ENCODE assay signal across 8 cellular contexts in genomic region chr11:108008656-108009496, GRCh38. TPM values are rescaled to one million over a fixed set of nuclear protein-coding genes. Genes with fewer than 3 reads are reported as not detected.
A peak's percentile ranks its signal among the peaks of the same experiment; 100 is the strongest.
DNase-seq lines count a peak whose midpoint lies in the region; ATAC-seq and TF ChIP-seq lines count a peak whose summit lies in the region.

TSS of gene CUL5 (plus strand) at chr11:108008898. CDS start at chr11:108009349, 451 bp downstream.

- intact Hi-C loops in breast epithelium (cut with DNase I; ENCODE audit: low total_unique reads): loop anchor here (10.0 kb wide), 1 partner anchor 624 kb away; no protein-coding TSS in a partner anchor

- CTCF ChIA-PET in AG04450 (lab: Charles Lee): interaction anchor here (0.5 to 2.2 kb wide), 37 partner anchors 9 to 645 kb away, joined by 3 to 18 read pairs (median 5); no protein-coding TSS in a partner anchor

- H3K4me2 ChIP-seq in smooth muscle cell: peak within 1 kb of the TSS; percentile 86

- POLR2A ChIA-PET in AG04450 (lab: Yijun Ruan, JAX): interaction anchor here (0.8 to 1.5 kb wide), 5 partner anchors 10 to 214 kb away, joined by 3 to 10 read pairs (median 4); partner anchors contain the start of genes ATM and NPAT

- no peaks in the 10 kb centered on the region for H3K36me3 ChIP-seq in breast epithelium
- H3K36me3 ChIP-seq in smooth muscle cell (ENCODE audit: low read depth): no peaks in the 10 kb centered on the region

- H3K4me3 ChIP-seq in AG04450 (ENCODE audit: low read depth, low read length) (peak within 1 kb of the TSS; percentile 100), breast epithelium (peak within 1 kb of the TSS; percentile 74 to 96 (median 93)), smooth muscle cell (peak within 1 kb of the TSS; percentile 77)

- DNase-seq in AG04450 (ENCODE audit: low read depth, low spot score) (peak; percentile 83), NCI-H2171 (lab: John Stamatoyannopoulos, UW) (peak; percentile 92), breast epithelium (ENCODE audit: low spot score in 2 of 2) (peak; percentile 82 to 90), iPS-NIHi11 (ENCODE audit: low spot score) (peak; percentile 91), smooth muscle cell (lab: John Stamatoyannopoulos, UW; ENCODE audit: unreplicated experiment) (peak; percentile 84)

- H3K27ac ChIP-seq in AG04450 (ENCODE audit: low read depth, low read length) (peak within 1 kb of the TSS; percentile 97), VCaP (peak within 1 kb of the TSS; percentile 98), breast epithelium (peak within 1 kb of the TSS; percentile 98 to 99), smooth muscle cell (ENCODE audit: low read depth) (peak within 1 kb of the TSS; percentile 97)

- peaks cover 48% of the 10 kb centered on the region for H3K79me2 ChIP-seq in smooth muscle cell (ENCODE audit: low read depth)

- TF ChIP-seq POLR2A in breast epithelium (IDR thresholded peaks at IDR 0.05): peak; percentile 38

- H2AFZ ChIP-seq in smooth muscle cell (ENCODE audit: low read depth): peak within 1 kb of the TSS; percentile 99

- 2% methylated on average over 70 of the region's 72 CpGs for WGBS in smooth muscle cell (ENCODE audit: low lambda C conversion rate)

- TF ChIP-seq CTCF in AG04450 (IDR thresholded peaks at IDR 0.05; ENCODE audit: low read depth, low read length): peak; percentile 90
- peak; percentile 98 for TF ChIP-seq CTCF in VCaP (conservative IDR thresholded peaks at IDR 0.05)
- peak; percentile 60 to 91 (median 82) for TF ChIP-seq CTCF in breast epithelium (IDR thresholded peaks at IDR 0.05)
- TF ChIP-seq CTCF in smooth muscle cell (IDR thresholded peaks at IDR 0.05; ENCODE audit: borderline replicate concordance, insufficient read depth, poor library complexity, severe bottlenecking): peak; percentile 77

- H3K4me1 ChIP-seq in breast epithelium: peaks cover 3 to 13% of the 10 kb centered on the region in 2 donors
- H3K4me1 ChIP-seq in smooth muscle cell (ENCODE audit: low read depth): peaks cover 18% of the 10 kb centered on the region

- H3K9me3 ChIP-seq in AG04450 (ENCODE audit: control insufficient read depth, insufficient read depth, low read length) (peaks cover 2% of the 10 kb centered on the region; the same call in 1 of the 2 replicates), breast epithelium (no peaks in the 10 kb centered on the region), smooth muscle cell (replicated peaks; ENCODE audit: low read depth) (no peaks in the 10 kb centered on the region)

- H3K9ac ChIP-seq in smooth muscle cell (ENCODE audit: low read depth): peak within 1 kb of the TSS; percentile 100

- peaks cover 31% of the 10 kb centered on the region for H4K20me1 ChIP-seq in smooth muscle cell (ENCODE audit: low read depth)

- H3F3A ChIP-seq in smooth muscle cell (ENCODE audit: low read depth): peaks cover 3% of the 10 kb centered on the region

- H3K27me3 ChIP-seq in AG04450 (ENCODE audit: control insufficient read depth, insufficient read depth, low read length) (no peaks in the 10 kb centered on the region), breast epithelium (no peaks in the 10 kb centered on the region), smooth muscle cell (ENCODE audit: low read depth) (no peaks in the 10 kb centered on the region)

- ATAC-seq in GM18867 (IDR thresholded peaks at IDR 0.05; ENCODE audit: unreplicated experiment): peak; percentile 87
- peak; percentile 83 for ATAC-seq in HG03103 (IDR thresholded peaks at IDR 0.05; ENCODE audit: low read depth, unreplicated experiment)

RNA-seq across cellular contexts. Expression of gene CUL5, which starts in this region (rescaled TPM):
- 17.1 and 26.0 TPM in 2 replicates for polyA plus RNA-seq in AG04450 (2011; rRNA removed)
- polyA minus RNA-seq in AG04450 (2011; rRNA and poly(A)+ RNA removed): 38.0 and 40.9 TPM in 2 replicates
- 10 to 100 TPM; 25.9 to 34.4 (median 32.8) TPM for total RNA-seq in breast epithelium
- total RNA-seq in smooth muscle cell: 45.0 and 64.4 TPM in 2 replicates
- 20.8 and 27.1 TPM in 2 replicates for polyA plus RNA-seq in smooth muscle cell

Comparison
In these comparisons a context has a peak if more than half of its experiments do, and no peak if none do; other contexts are left out.
1. Peak in every context shown above with its lines: DNase-seq, ATAC-seq, H3K4me3 ChIP-seq and H3K27ac ChIP-seq.